ENCODE assay signal across 16 cellular contexts in genomic region chr5:5666389-5666788, GRCh38.
DNase-seq lines count a peak whose midpoint lies in the region; ATAC-seq and TF ChIP-seq lines count a peak whose summit lies in the region.
"Had no signal": no experiment of that assay in that cellular context is flagged by ENCODE, and none has a peak within 500 bp of the region (broad histone marks: within the 10 kb centered on the region; RNA-seq: fewer than 3 reads in every experiment).

No MANE protein-coding gene starts in this region.

- TF ChIP-seq POLR2A in esophagus muscularis mucosa (IDR thresholded peaks at IDR 0.05; ENCODE audit: low read depth) = no peak

- ATAC-seq in HG03097 (IDR thresholded peaks at IDR 0.05; ENCODE audit: low FRiP score, unreplicated experiment) = no peak
- ATAC-seq: A549 had no signal

- H3K4me3 ChIP-seq in esophagus muscularis mucosa = no peak overlapping the region
- H3K4me3 ChIP-seq: A549, BLaER1, GM23248 had no signal

- no peaks in the 10 kb centered on the region for H3K27me3 ChIP-seq in esophagus muscularis mucosa
- H3K27me3 ChIP-seq: BLaER1 had no signal

- H3K36me3 ChIP-seq in esophagus muscularis mucosa = no peaks in the 10 kb centered on the region
- H3K36me3 ChIP-seq: BLaER1 had no signal

- WGBS in esophagus muscularis mucosa = 71% methylated on average over 8 of the region's 8 CpGs

- intact Hi-C loops in esophagus muscularis mucosa (cut with DNase I) = loop anchor here (10.0 kb wide), 1 partner anchor 172 kb away; no protein-coding TSS in a partner anchor

- no peak for TF ChIP-seq CTCF in esophagus muscularis mucosa (IDR thresholded peaks at IDR 0.05)

- H3K4me1 ChIP-seq in esophagus muscularis mucosa = peaks cover 0 to 6% (median 0%) of the 10 kb centered on the region in 4 donors
- H3K4me1 ChIP-seq: A549, BLaER1 had no signal

- peak; percentile 58 for DNase-seq in NCI-H69 (lab: John Stamatoyannopoulos, UW)
- peak; percentile 51 for DNase-seq in SK-N-DZ (ENCODE audit: low spot score)
- peak; percentile 55 for DNase-seq in esophagus muscularis mucosa (ENCODE audit: extremely low spot score)
- no peak for DNase-seq in superior temporal gyrus (ENCODE audit: extremely low spot score)
- DNase-seq in NAMALWA (ENCODE audit: low spot score) = no peak
- DNase-seq: AML-193; CD4-positive, alpha-beta memory T cell; DMS153; DMS79; GDM1; GM23248; HCEC 1CT had no signal

- no peaks in the 10 kb centered on the region for H3K9me3 ChIP-seq in esophagus muscularis mucosa
- H3K9me3 ChIP-seq: A549, BLaER1 had no signal

- no peak overlapping the region for H3K27ac ChIP-seq in esophagus muscularis mucosa (replicated peaks in 1 of 4)
- H3K27ac ChIP-seq: A549, BLaER1, GM23248, HL-60 had no signal

- no peak for TF ChIP-seq EP300 in esophagus muscularis mucosa (IDR thresholded peaks at IDR 0.05)

Comparison
In these comparisons a context has a peak if more than half of its experiments do, and no peak if none do; other contexts are left out.
1. DNase-seq: peak in NCI-H69 (single experiment), SK-N-DZ (single experiment) and esophagus muscularis mucosa (single experiment); none in superior temporal gyrus (single experiment) and NAMALWA (single experiment).